ENCODE assay signal across 8 cellular contexts in the genomic region with DNA sequence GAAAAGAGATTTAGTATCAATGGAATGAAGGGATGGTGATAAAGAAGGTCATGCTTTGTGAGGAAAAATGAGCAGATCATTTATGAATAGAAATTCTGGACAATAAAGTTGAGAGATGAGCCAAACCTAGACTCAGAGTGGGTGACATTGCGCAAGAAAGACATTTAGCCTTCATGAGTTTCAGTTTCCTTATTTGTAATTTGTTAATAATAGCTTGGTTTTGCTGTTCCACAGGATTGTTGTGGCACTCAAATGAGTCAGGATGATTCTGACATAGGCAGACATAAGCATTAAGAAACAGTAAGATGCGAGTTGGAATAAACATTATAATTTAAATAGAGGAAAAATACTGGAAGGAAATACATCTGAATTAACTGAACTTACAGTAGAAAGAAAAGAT. TPM values are rescaled to one million over a fixed set of nuclear protein-coding genes. Genes with fewer than 3 reads are reported as not detected.
DNase-seq lines count a peak whose midpoint lies in the region; ATAC-seq, FAIRE-seq and TF ChIP-seq lines count a peak whose summit lies in the region.

No MANE protein-coding gene starts in this region.

- H3K27me3 ChIP-seq in ovary: no peaks in the 10 kb centered on the region

- no peak overlapping the region for H3K27ac ChIP-seq in ovary

- H3K27me3 Mint-ChIP-seq in T-helper 17 cell: no peaks in the 10 kb centered on the region

- H3K9me3 ChIP-seq in ovary (no peaks in the 10 kb centered on the region), T-helper 17 cell (ENCODE audit: control insufficient read depth, low read length, poor library complexity, severe bottlenecking) (no peaks in the 10 kb centered on the region)

- H3K4me3 ChIP-seq in ovary: no peak overlapping the region

- H3K36me3 Mint-ChIP-seq in T-helper 17 cell (ENCODE audit: low read depth): no peaks in the 10 kb centered on the region

- no peaks in the 10 kb centered on the region for H3K4me1 Mint-ChIP-seq in T-helper 17 cell

- no peak overlapping the region for H3K27ac Mint-ChIP-seq in T-helper 17 cell

- intact Hi-C loops in ovary (cut with DNase I): no loop called here

- no peak for TF ChIP-seq CTCF in ovary (IDR thresholded peaks at IDR 0.05)

- no peak for TF ChIP-seq POLR2A in ovary (IDR thresholded peaks at IDR 0.05)

- no peaks in the 10 kb centered on the region for H3K4me1 ChIP-seq in ovary (ENCODE audit: insufficient read depth)

- WGBS in ovary, 3 donors: 79 to 90% (median 80%) methylated on average over 2 of the region's 2 CpGs

- H3K4me3 Mint-ChIP-seq in T-helper 17 cell: no peak overlapping the region

- no peaks in the 10 kb centered on the region for H3K36me3 ChIP-seq in ovary

- peak; percentile 22 for DNase-seq in SKM-1 treated with dmso at 0.1 percent for 144 hours (lab: John Stamatoyannopoulos, UW; ENCODE audit: unreplicated experiment)
- peak; percentile 82 for DNase-seq in renal cortical epithelial cell (ENCODE audit: low read depth)
- DNase-seq in ovary: no peak
- DNase-seq in NAMALWA (ENCODE audit: low spot score): no peak
- no peak for DNase-seq in urothelium cell line (ENCODE audit: low spot score)
- no peak for DNase-seq in T-helper 17 cell

- TF ChIP-seq EP300 in ovary (IDR thresholded peaks at IDR 0.05): no peak

- peak; percentile 84 for ATAC-seq in GM19025 (IDR thresholded peaks at IDR 0.05; ENCODE audit: low read depth, unreplicated experiment)
- peak; percentile 96 for ATAC-seq in HG02973 (IDR thresholded peaks at IDR 0.05; ENCODE audit: unreplicated experiment)
- no peak for ATAC-seq in T-helper 17 cell

- FAIRE-seq in urothelium cell line (lab: Jason Lieb, UNC): no peak

RNA-seq across cellular contexts. Expression of gene ITGA2, which starts 34.8 kb away (rescaled TPM):
- total RNA-seq in renal cortical epithelial cell (21.3 and 54.2 TPM in 2 replicates), ovary (1 to 10 TPM in 6 of 7 donors, under 1 TPM in 1; 0.36 to 2.9 (median 1.7) TPM), T-helper 17 cell (1 to 10 TPM in 1 of 2 donors, under 1 TPM in 1; 0.62 to 1.8 TPM)
- 1 to 10 TPM in 1 of 2 donors, under 1 TPM in 1; 0.86 to 8.4 TPM for polyA plus RNA-seq in ovary

Comparison
In these comparisons a context has a peak if more than half of its experiments do, and no peak if none do; other contexts are left out.
1. DNase-seq: peak in SKM-1 treated with dmso at 0.1 percent for 144 hours (single experiment) and renal cortical epithelial cell (single experiment); none in ovary (0 of 5), NAMALWA (single experiment), urothelium cell line (single experiment) and T-helper 17 cell (0 of 3).